ENCODE assay signal across 13 cellular contexts in genomic region chr9:88258587-88258986, GRCh38.
DNase-seq lines count a peak whose midpoint lies in the region; ATAC-seq, FAIRE-seq and TF ChIP-seq lines count a peak whose summit lies in the region.
"Had no signal": no experiment of that assay in that cellular context is flagged by ENCODE, and none has a peak within 500 bp of the region (broad histone marks: within the 10 kb centered on the region; RNA-seq: fewer than 3 reads in every experiment).

No MANE protein-coding gene starts in this region.

- DNase-seq in AG10803 (ENCODE audit: low read depth): peak; percentile 60
- peak; percentile 52 for DNase-seq in astrocyte (ENCODE audit: low read depth)
- DNase-seq in left cardiac atrium: peak; percentile 73
- no peak for DNase-seq in omental fat pad (ENCODE audit: low spot score)
- DNase-seq in DMS153 treated with DMSO at 0.1 percent for 48 hours (lab: John Stamatoyannopoulos, UW; ENCODE audit: unreplicated experiment): no peak
- DNase-seq: activated naive CD4-positive, alpha-beta T cell; NCI-H446 had no signal

- H3K27me3 Mint-ChIP-seq in astrocyte (ENCODE audit: low read depth, unreplicated experiment): peaks cover 3% of the 10 kb centered on the region

- H4K20me1 ChIP-seq in astrocyte (ENCODE audit: insufficient read depth, low read length): no peaks in the 10 kb centered on the region

- H3K27ac Mint-ChIP-seq in astrocyte (ENCODE audit: unreplicated experiment): peak overlapping the region; percentile 95

- peaks cover 8% of the 10 kb centered on the region for H3K9me3 Mint-ChIP-seq in astrocyte (ENCODE audit: unreplicated experiment)

- no peaks in the 10 kb centered on the region for H3K36me3 Mint-ChIP-seq in astrocyte (ENCODE audit: low read depth, unreplicated experiment)

- H3K4me1 ChIP-seq in astrocyte (ENCODE audit: insufficient read depth, low read length): peaks cover 12% of the 10 kb centered on the region
- H3K4me1 ChIP-seq: A549 had no signal

- peaks cover 17% of the 10 kb centered on the region for H3K4me1 Mint-ChIP-seq in astrocyte (ENCODE audit: low read depth, unreplicated experiment)

- H3K4me2 ChIP-seq in astrocyte (ENCODE audit: low read length): peak overlapping the region; percentile 39
- H3K4me2 ChIP-seq: A549 had no signal

- H3K27ac ChIP-seq in astrocyte (ENCODE audit: low read depth, low read length): no peak overlapping the region
- H3K27ac ChIP-seq: A549, dorsolateral prefrontal cortex, parathyroid adenoma had no signal

- H3K4me3 Mint-ChIP-seq in astrocyte (ENCODE audit: unreplicated experiment): no peak overlapping the region

- H3K9me3 ChIP-seq in astrocyte (ENCODE audit: insufficient read depth, low read depth, low read length): no peaks in the 10 kb centered on the region
- H3K9me3 ChIP-seq: A549 had no signal

- no peaks in the 10 kb centered on the region for H3K27me3 ChIP-seq in astrocyte (ENCODE audit: insufficient read depth, low read length)
- H3K27me3 ChIP-seq: dorsolateral prefrontal cortex had no signal

- intact Hi-C loops in left cardiac atrium (cut with DNase I): no loop called here

- H3K79me2 ChIP-seq in astrocyte (ENCODE audit: insufficient read depth, low read length): no peaks in the 10 kb centered on the region
- H3K79me2 ChIP-seq: parathyroid adenoma had no signal

- no peaks in the 10 kb centered on the region for H3K36me3 ChIP-seq in astrocyte (ENCODE audit: insufficient read depth, low read length)

- no peak overlapping the region for H3K9ac ChIP-seq in astrocyte (ENCODE audit: low read length)
- H3K9ac ChIP-seq: parathyroid adenoma had no signal

- no peak overlapping the region for H3K4me3 ChIP-seq in AG10803 (ENCODE audit: low read length)
- H3K4me3 ChIP-seq in astrocyte (ENCODE audit: insufficient read depth, low read depth, low read length): no peak overlapping the region
- H3K4me3 ChIP-seq: A549 had no signal

- ATAC-seq in left cardiac atrium (peak; percentile 91 to 93), omental fat pad (ENCODE audit: low FRiP score) (peak; percentile 58), HG03135 (IDR thresholded peaks at IDR 0.05; ENCODE audit: unreplicated experiment) (no peak), GM21360 (IDR thresholded peaks at IDR 0.05; ENCODE audit: unreplicated experiment) (no peak), SK-N-SH treated with all-trans-retinoic acid at 6 μM for 48 hours (no peak)
- ATAC-seq: A549 had no signal

- H2AFZ ChIP-seq in astrocyte (ENCODE audit: low read depth, low read length): peak overlapping the region; percentile 58
- H2AFZ ChIP-seq: parathyroid adenoma had no signal

- no peak for FAIRE-seq in astrocyte (lab: Jason Lieb, UNC)
- FAIRE-seq: A549 had no signal

- TF ChIP-seq CTCF in AG10803 (conservative IDR thresholded peaks at IDR 0.05; ENCODE audit: low read length) (no peak), astrocyte (IDR thresholded peaks at IDR 0.05; ENCODE audit: insufficient read depth, low read depth, low read length) (no peak), omental fat pad (IDR thresholded peaks at IDR 0.05) (no peak)

TF ChIP-seq in SK-N-SH treated with all-trans-retinoic acid at 6 μM for 48 hours, 23 proteins besides CTCF, POLR2A, EP300 and RAD21:
- TF ChIP-seq ZC3H10 (CRISPR knock-in tag; IDR thresholded peaks at IDR 0.05): no peak
- no peak for TF ChIP-seq ARNTL (CRISPR knock-in tag; IDR thresholded peaks at IDR 0.05; ENCODE audit: borderline replicate concordance, low read depth)
- TF ChIP-seq ZNF70 (CRISPR knock-in tag; IDR thresholded peaks at IDR 0.05): no peak
- TF ChIP-seq PPARA (CRISPR knock-in tag; IDR thresholded peaks at IDR 0.05; ENCODE audit: borderline replicate concordance): no peak
- no peak for TF ChIP-seq RARB (CRISPR knock-in tag; IDR thresholded peaks at IDR 0.05)
- no peak for TF ChIP-seq ZFP30 (CRISPR knock-in tag; IDR thresholded peaks at IDR 0.05)
- TF ChIP-seq, protein P1, sequence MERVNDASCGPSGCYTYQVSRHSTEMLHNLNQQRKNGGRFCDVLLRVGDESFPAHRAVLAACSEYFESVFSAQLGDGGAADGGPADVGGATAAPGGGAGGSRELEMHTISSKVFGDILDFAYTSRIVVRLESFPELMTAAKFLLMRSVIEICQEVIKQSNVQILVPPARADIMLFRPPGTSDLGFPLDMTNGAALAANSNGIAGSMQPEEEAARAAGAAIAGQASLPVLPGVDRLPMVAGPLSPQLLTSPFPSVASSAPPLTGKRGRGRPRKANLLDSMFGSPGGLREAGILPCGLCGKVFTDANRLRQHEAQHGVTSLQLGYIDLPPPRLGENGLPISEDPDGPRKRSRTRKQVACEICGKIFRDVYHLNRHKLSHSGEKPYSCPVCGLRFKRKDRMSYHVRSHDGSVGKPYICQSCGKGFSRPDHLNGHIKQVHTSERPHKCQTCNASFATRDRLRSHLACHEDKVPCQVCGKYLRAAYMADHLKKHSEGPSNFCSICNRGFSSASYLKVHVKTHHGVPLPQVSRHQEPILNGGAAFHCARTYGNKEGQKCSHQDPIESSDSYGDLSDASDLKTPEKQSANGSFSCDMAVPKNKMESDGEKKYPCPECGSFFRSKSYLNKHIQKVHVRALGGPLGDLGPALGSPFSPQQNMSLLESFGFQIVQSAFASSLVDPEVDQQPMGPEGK (CRISPR knock-in tag; IDR thresholded peaks at IDR 0.05; ENCODE audit: borderline replicate concordance): no peak
- no peak for TF ChIP-seq ISL1 (CRISPR knock-in tag; IDR thresholded peaks at IDR 0.05)
- no peak for TF ChIP-seq CSDC2 (CRISPR knock-in tag; IDR thresholded peaks at IDR 0.05)
- TF ChIP-seq, protein P2, sequence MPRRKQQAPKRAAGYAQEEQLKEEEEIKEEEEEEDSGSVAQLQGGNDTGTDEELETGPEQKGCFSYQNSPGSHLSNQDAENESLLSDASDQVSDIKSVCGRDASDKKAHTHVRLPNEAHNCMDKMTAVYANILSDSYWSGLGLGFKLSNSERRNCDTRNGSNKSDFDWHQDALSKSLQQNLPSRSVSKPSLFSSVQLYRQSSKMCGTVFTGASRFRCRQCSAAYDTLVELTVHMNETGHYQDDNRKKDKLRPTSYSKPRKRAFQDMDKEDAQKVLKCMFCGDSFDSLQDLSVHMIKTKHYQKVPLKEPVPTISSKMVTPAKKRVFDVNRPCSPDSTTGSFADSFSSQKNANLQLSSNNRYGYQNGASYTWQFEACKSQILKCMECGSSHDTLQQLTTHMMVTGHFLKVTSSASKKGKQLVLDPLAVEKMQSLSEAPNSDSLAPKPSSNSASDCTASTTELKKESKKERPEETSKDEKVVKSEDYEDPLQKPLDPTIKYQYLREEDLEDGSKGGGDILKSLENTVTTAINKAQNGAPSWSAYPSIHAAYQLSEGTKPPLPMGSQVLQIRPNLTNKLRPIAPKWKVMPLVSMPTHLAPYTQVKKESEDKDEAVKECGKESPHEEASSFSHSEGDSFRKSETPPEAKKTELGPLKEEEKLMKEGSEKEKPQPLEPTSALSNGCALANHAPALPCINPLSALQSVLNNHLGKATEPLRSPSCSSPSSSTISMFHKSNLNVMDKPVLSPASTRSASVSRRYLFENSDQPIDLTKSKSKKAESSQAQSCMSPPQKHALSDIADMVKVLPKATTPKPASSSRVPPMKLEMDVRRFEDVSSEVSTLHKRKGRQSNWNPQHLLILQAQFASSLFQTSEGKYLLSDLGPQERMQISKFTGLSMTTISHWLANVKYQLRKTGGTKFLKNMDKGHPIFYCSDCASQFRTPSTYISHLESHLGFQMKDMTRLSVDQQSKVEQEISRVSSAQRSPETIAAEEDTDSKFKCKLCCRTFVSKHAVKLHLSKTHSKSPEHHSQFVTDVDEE (CRISPR knock-in tag; IDR thresholded peaks at IDR 0.05): no peak
- no peak for TF ChIP-seq BACH2 (CRISPR knock-in tag; IDR thresholded peaks at IDR 0.05; ENCODE audit: borderline replicate concordance)
- TF ChIP-seq ZFP3 (CRISPR knock-in tag; IDR thresholded peaks at IDR 0.05): no peak
- no peak for TF ChIP-seq POU6F1 (CRISPR knock-in tag; IDR thresholded peaks at IDR 0.05; ENCODE audit: borderline replicate concordance, low read depth)
- TF ChIP-seq ZNF565 (CRISPR knock-in tag; conservative IDR thresholded peaks at IDR 0.05; ENCODE audit: low read depth): no peak
- no peak for TF ChIP-seq ZNF8 (CRISPR knock-in tag; IDR thresholded peaks at IDR 0.05)
- TF ChIP-seq ESRRG (CRISPR knock-in tag; IDR thresholded peaks at IDR 0.05): no peak
- no peak for TF ChIP-seq GLIS3 (CRISPR knock-in tag; IDR thresholded peaks at IDR 0.05)
- TF ChIP-seq OSR1 (CRISPR knock-in tag; IDR thresholded peaks at IDR 0.05): no peak
- no peak for TF ChIP-seq TCF4 (CRISPR knock-in tag; IDR thresholded peaks at IDR 0.05; ENCODE audit: borderline replicate concordance)
- TF ChIP-seq CSRNP3 (CRISPR knock-in tag; IDR thresholded peaks at IDR 0.05): no peak

Comparison
In these comparisons a context has a peak if more than half of its experiments do, and no peak if none do; other contexts are left out.
1. DNase-seq: peak in AG10803 (single experiment), astrocyte (single experiment) and left cardiac atrium (single experiment); none in omental fat pad (single experiment) and DMS153 treated with DMSO at 0.1 percent for 48 hours (single experiment).
2. ATAC-seq: peak in left cardiac atrium (2 of 2) and omental fat pad (single experiment); none in HG03135 (single experiment), GM21360 (single experiment) and SK-N-SH treated with all-trans-retinoic acid at 6 μM for 48 hours (single experiment).